8 cellular contexts compared by ENCODE assay signal in genomic region chr2:120253021-120253882, GRCh38. TPM values are rescaled to one million over a fixed set of nuclear protein-coding genes. Genes with fewer than 3 reads are reported as not detected.
DNase-seq lines count a peak whose midpoint lies in the region; ATAC-seq, FAIRE-seq and TF ChIP-seq lines count a peak whose summit lies in the region.

No MANE protein-coding gene starts in this region.

- no peak overlapping the region for H3K27ac ChIP-seq in H1 (ENCODE audit: low read depth, low read length)
- H3K27ac ChIP-seq in lung (ENCODE audit: low read depth in 1 of 2, low read length in 1 of 2) = peak overlapping the region; percentile 90 to 97

- no peak for TF ChIP-seq EP300 in H1 (IDR thresholded peaks at IDR 0.05; ENCODE audit: borderline replicate concordance in 1 of 2, low read depth in 2 of 2, low read length in 2 of 2)

- ATAC-seq in HG02759 (IDR thresholded peaks at IDR 0.05; ENCODE audit: unreplicated experiment) (peak; percentile 33), lung (ENCODE audit: insufficient read depth, low FRiP score) (peak; percentile 77)
- peak; percentile 65 for ATAC-seq in stimulated activated memory B cell treated with anti-CD40 and anti-IgM and Interleukin-4, amounts not matched to agents 10 μg/mL and 1 μg/mL and 100 μg/mL, for 72 hours

- peak overlapping the region; percentile 87 to 97 for H3K4me2 ChIP-seq in H1 (ENCODE audit: insufficient read depth in 1 of 2, low read depth in 2 of 2, low read length in 2 of 2)

- TF ChIP-seq POLR2A in GM12892 (IDR thresholded peaks at IDR 0.05; ENCODE audit: low read depth, low read length) (no peak), H1 (IDR thresholded peaks at IDR 0.05; ENCODE audit: control extremely low read depth in 1 of 2, low read depth in 2 of 2, low read length in 2 of 2) (no peak)

- FAIRE-seq in GM12892 (lab: Jason Lieb, UNC) (peak; percentile 68), H1 (lab: Jason Lieb, UNC) (no peak)

- TF ChIP-seq CTCF in AG09319 (IDR thresholded peaks at IDR 0.05; ENCODE audit: low read depth, low read length) (peak; percentile 49), H1 (IDR thresholded peaks at IDR 0.05; ENCODE audit: control extremely low read depth in 1 of 3, insufficient read depth in 1 of 3, low read depth in 1 of 3, low read length in 3 of 3) (peak; percentile 18 to 35 (median 32)), lung (IDR thresholded peaks at IDR 0.05; ENCODE audit: control extremely low read depth, extremely low read depth) (peak; percentile 0)

- peak overlapping the region; percentile 89 for H3K18ac ChIP-seq in H1 (ENCODE audit: extremely low read depth, low read length)

- H3K36me3 ChIP-seq in H1 (ENCODE audit: control insufficient read depth in 2 of 4, insufficient read depth in 4 of 4, low read length in 3 of 4) (no peaks in the 10 kb centered on the region), lung (ENCODE audit: control insufficient read depth in 2 of 2, insufficient read depth in 2 of 2, low read length in 2 of 2) (no peaks in the 10 kb centered on the region)

- H3K56ac ChIP-seq in H1 (replicated peaks; ENCODE audit: insufficient read length, low read depth, low read length) = no peak overlapping the region

- no peak overlapping the region for H2BK20ac ChIP-seq in H1 (ENCODE audit: low read length)

- POLR2A ChIA-PET in H1 (lab: Charles Lee; ENCODE audit: partially characterized antibody) = interaction anchor here (0.9 to 1.9 kb wide), 7 partner anchors 13 to 822 kb away, joined by 3 to 9 read pairs (median 3); no protein-coding TSS in a partner anchor

- no peak overlapping the region for H2BK120ac ChIP-seq in H1 (replicated peaks; ENCODE audit: low read depth, low read length)

- H3K4me3 ChIP-seq in H1 (ENCODE audit: extremely low read depth in 1 of 4, insufficient read depth in 2 of 4, low read depth in 3 of 4, low read length in 4 of 4) (peak overlapping the region; percentile 70 to 89 (median 86)), lung (peak overlapping the region; percentile 83)

- TF ChIP-seq RAD21 in H1 (IDR thresholded peaks at IDR 0.05 in 1 of 2, conservative IDR thresholded peaks at IDR 0.05 in 1 of 2; ENCODE audit: low read depth in 2 of 2, low read length in 2 of 2) = peak; percentile 22 to 46; a peak in 3 of 4 replicates

- peaks cover 0 to 5% of the 10 kb centered on the region in 2 experiments for H4K20me1 ChIP-seq in H1 (replicated peaks in 1 of 2; ENCODE audit: control insufficient read depth in 1 of 2, insufficient read depth in 2 of 2, low read length in 2 of 2)

- peak overlapping the region; percentile 84 for H3K27ac Mint-ChIP-seq in stimulated activated memory B cell treated with anti-CD40 and anti-IgM and Interleukin-4, amounts not matched to agents 10 μg/mL and 1 μg/mL and 100 μg/mL, for 72 hours

- peaks cover 2% of the 10 kb centered on the region for H3K9me3 Mint-ChIP-seq in stimulated activated memory B cell treated with anti-CD40 and anti-IgM and Interleukin-4, amounts not matched to agents 10 μg/mL and 1 μg/mL and 100 μg/mL, for 72 hours

- H3K4ac ChIP-seq in H1 (replicated peaks; ENCODE audit: insufficient read length, low read depth, low read length) = no peak overlapping the region

- peaks cover 64% of the 10 kb centered on the region for H3K4me1 Mint-ChIP-seq in stimulated activated memory B cell treated with anti-CD40 and anti-IgM and Interleukin-4, amounts not matched to agents 10 μg/mL and 1 μg/mL and 100 μg/mL, for 72 hours

- no peak overlapping the region for H2AK5ac ChIP-seq in H1 (ENCODE audit: low read depth, low read length)

- H2BK12ac ChIP-seq in H1 (ENCODE audit: low read depth, low read length) = no peak overlapping the region; the same call in 1 of the 2 replicates

- H3K9me3 ChIP-seq in H1 (ENCODE audit: insufficient read depth in 2 of 2, low read depth in 1 of 2, low read length in 1 of 2) (no peaks in the 10 kb centered on the region), lung (ENCODE audit: control insufficient read depth in 2 of 2, insufficient read depth in 1 of 2, low read length in 1 of 2) (no peaks in the 10 kb centered on the region)

- H4K5ac ChIP-seq in H1 (ENCODE audit: insufficient read length, low read depth, low read length) = peak overlapping the region; percentile 10

- no peak overlapping the region for H3K14ac ChIP-seq in H1 (ENCODE audit: insufficient read length)

- peak overlapping the region; percentile 98 for H3K4me3 Mint-ChIP-seq in stimulated activated memory B cell treated with anti-CD40 and anti-IgM and Interleukin-4, amounts not matched to agents 10 μg/mL and 1 μg/mL and 100 μg/mL, for 72 hours

- 0 out of 2 replicates have a peak overlapping the region, but pooled peaks have one; percentile 88 for H2BK15ac ChIP-seq in H1 (ENCODE audit: low read length)

- 3% methylated on average over 35 of the region's 60 CpGs; no CpG with 5 or more reads in 1 of the 2 experiments for WGBS in H1 (ENCODE audit: extremely low coverage in 1 of 2, insufficient coverage in 1 of 2, insufficient read length in 1 of 2, insufficient replicate concordance in 2 of 2, low coverage in 1 of 2, low lambda C conversion rate in 2 of 2, missing lambda C conversion rate in 1 of 2), 2 experiments
- 0% methylated on average over 33 to 60 of the region's 60 CpGs for WGBS in lung, 2 donors

- H3K23me2 ChIP-seq in H1 (ENCODE audit: low read depth, low read length) = peaks cover 14% of the 10 kb centered on the region

- H4K91ac ChIP-seq in H1 (replicated peaks; ENCODE audit: insufficient read length, low read length) = no peak overlapping the region

- H3K27me3 ChIP-seq in H1 (replicated peaks in 1 of 4; ENCODE audit: control insufficient read depth in 3 of 4, extremely low read depth in 1 of 4, insufficient read depth in 3 of 4, low read length in 3 of 4) (peaks cover 8 to 47% (median 31%) of the 10 kb centered on the region in 4 experiments), lung (ENCODE audit: control insufficient read depth, insufficient read depth) (no peaks in the 10 kb centered on the region)

- H3K4me1 ChIP-seq in H1 (replicated peaks in 1 of 4; ENCODE audit: control insufficient read depth in 3 of 4, insufficient read depth in 4 of 4, low read length in 3 of 4) (peaks cover 4 to 10% (median 8%) of the 10 kb centered on the region in 4 experiments), lung (ENCODE audit: control insufficient read depth in 2 of 2, insufficient read depth in 2 of 2, low read length in 2 of 2) (peaks cover 9 to 10% of the 10 kb centered on the region in 2 donors)

- H2AFZ ChIP-seq in H1 (ENCODE audit: low read length) = peak overlapping the region; percentile 54

- H3K36me3 Mint-ChIP-seq in stimulated activated memory B cell treated with anti-CD40 and anti-IgM and Interleukin-4, amounts not matched to agents 10 μg/mL and 1 μg/mL and 100 μg/mL, for 72 hours = peaks cover 28% of the 10 kb centered on the region

- peak overlapping the region in 2 of 4 experiments; percentile 7 to 55; a peak in 2 of 7 replicates for H3K9ac ChIP-seq in H1 (replicated peaks in 1 of 4; ENCODE audit: extremely low read depth in 1 of 4, low read depth in 3 of 4, low read length in 3 of 4)

- no peaks in the 10 kb centered on the region for H3K79me1 ChIP-seq in H1 (ENCODE audit: low read depth, low read length)

- no peaks in the 10 kb centered on the region for H3K27me3 Mint-ChIP-seq in stimulated activated memory B cell treated with anti-CD40 and anti-IgM and Interleukin-4, amounts not matched to agents 10 μg/mL and 1 μg/mL and 100 μg/mL, for 72 hours

- H3K23ac ChIP-seq in H1 (ENCODE audit: insufficient read length) = no peak overlapping the region

- H3K79me2 ChIP-seq in H1 (ENCODE audit: control insufficient read depth in 1 of 2, insufficient read depth in 2 of 2, low read length in 2 of 2) = no peaks in the 10 kb centered on the region

- H4K8ac ChIP-seq in H1 (ENCODE audit: extremely low read depth, insufficient read depth, low read length) = no peak overlapping the region

- no peak overlapping the region; the same call in 1 of the 2 replicates for H2BK5ac ChIP-seq in H1 (ENCODE audit: low read depth, low read length)

- peak; percentile 53 for DNase-seq in AG09319 (ENCODE audit: extremely low read depth, low read depth)
- DNase-seq in GM12892 (ENCODE audit: insufficient read length) = no peak
- DNase-seq in NCI-H1436 (lab: John Stamatoyannopoulos, UW) = peak; percentile 46
- DNase-seq in activated CD4-positive, alpha-beta T cell treated with anti-CD3 and anti-CD28 coated beads, Interleukin-2, amount 50 U/mL, for 48 hours = peak; percentile 40 to 51
- DNase-seq in H1 (ENCODE audit: low read depth in 1 of 2, low spot score in 2 of 2) = peak in 1 of 2 experiments; percentile 80
- peak; percentile 89 for DNase-seq in lung (ENCODE audit: low spot score)

- CTCF ChIA-PET in H1 (lab: Charles Lee; ENCODE audit: partially characterized antibody) = interaction anchor here (0.6 to 4.5 kb wide), 11 partner anchors 10 to 93 kb away, joined by 3 to 27 read pairs (median 4); no protein-coding TSS in a partner anchor

TF ChIP-seq in H1, 55 proteins besides CTCF, POLR2A, EP300 and RAD21 (continues in another document):
- TF ChIP-seq TAF1 (IDR thresholded peaks at IDR 0.05; ENCODE audit: low read depth, low read length) = 0 out of 2 replicates have a peak, but pooled peaks have one; percentile 33

RNA-seq across cellular contexts. Expression of gene RALB, which starts 0.6 kb away (rescaled TPM):
- polyA plus RNA-seq in GM12892 (2012; ENCODE audit: missing spikeins) = 79.0 TPM
- total RNA-seq in H1 (2021; fragmentation: NEBNext Ultra II Directional; extraction: Animal tissue kit (Norgen Biotek cat#: 25700)) = 16.6 and 18.2 TPM in 2 replicates
- polyA plus RNA-seq in H1 (2011; rRNA removed) = 8.9 and 12.0 TPM in 2 replicates
- polyA plus RNA-seq in H1 (2011; cell fraction: cytosol; rRNA removed) = 15.1 TPM
- 4.6 TPM for polyA plus RNA-seq in H1 (2011; cell fraction: nucleus; rRNA removed)
- polyA plus RNA-seq in H1 (2012, experiment 1 of 2) = 13.5 to 22.6 TPM (median 16.4 TPM) in 4 replicates
- polyA plus RNA-seq in H1 (2012, experiment 2 of 2) = 4.7 TPM
- polyA plus RNA-seq in H1 (2013, experiment 1 of 2) = 13.1 TPM
- polyA plus RNA-seq in H1 (2013, experiment 2 of 2) = 14.6 TPM
- polyA minus RNA-seq in H1 (2011; rRNA and poly(A)+ RNA removed) = 5.5 and 6.5 TPM in 2 replicates
- polyA minus RNA-seq in H1 (2011; cell fraction: cytosol; rRNA and poly(A)+ RNA removed) = 5.9 TPM
- 3.3 TPM for polyA minus RNA-seq in H1 (2011; cell fraction: nucleus; rRNA and poly(A)+ RNA removed)
- total RNA-seq in lung = 100 to 1,000 TPM in 1 of 2 donors, 10 to 100 TPM in 1; 53.8 to 100 TPM
- polyA plus RNA-seq in lung = 100 to 1,000 TPM in 1 of 2 donors, 10 to 100 TPM in 1; 34.6 to 111 TPM

RNA-seq across cellular contexts. Expression of gene TMEM185B, which starts 30.1 kb away (rescaled TPM):
- 7.8 TPM for polyA plus RNA-seq in GM12892 (2012; ENCODE audit: missing spikeins)
- total RNA-seq in H1 (2021; fragmentation: NEBNext Ultra II Directional; extraction: Animal tissue kit (Norgen Biotek cat#: 25700)) = 12.5 and 13.5 TPM in 2 replicates
- polyA plus RNA-seq in H1 (2011; rRNA removed) (14.0 and 18.0 TPM in 2 replicates), lung (10 to 100 TPM in 1 of 2 donors, 1 to 10 TPM in 1; 6.5 to 27.0 TPM)
- polyA plus RNA-seq in H1 (2011; cell fraction: cytosol; rRNA removed) = 9.3 TPM
- polyA plus RNA-seq in H1 (2011; cell fraction: nucleus; rRNA removed) = 13.4 TPM
- 6.0 to 11.8 TPM (median 10.0 TPM) in 4 replicates for polyA plus RNA-seq in H1 (2012, experiment 1 of 2)
- polyA plus RNA-seq in H1 (2012, experiment 2 of 2) = 9.3 TPM
- 15.8 TPM for polyA plus RNA-seq in H1 (2013, experiment 1 of 2)
- polyA plus RNA-seq in H1 (2013, experiment 2 of 2) = 16.5 TPM
- polyA minus RNA-seq in H1 (2011; rRNA and poly(A)+ RNA removed) = 9.2 and 9.9 TPM in 2 replicates
- polyA minus RNA-seq in H1 (2011; cell fraction: cytosol; rRNA and poly(A)+ RNA removed) = 4.5 TPM
- polyA minus RNA-seq in H1 (2011; cell fraction: nucleus; rRNA and poly(A)+ RNA removed) = 9.7 TPM
- total RNA-seq in lung = 10 to 100 TPM; 27.1 to 35.2 TPM
